15 cellular contexts compared by ENCODE assay signal in genomic region chr5:172799416-172799815, GRCh38. TPM values are rescaled to one million over a fixed set of nuclear protein-coding genes. Genes with fewer than 3 reads are reported as not detected.
A peak's percentile ranks its signal among the peaks of the same experiment; 100 is the strongest.
DNase-seq lines count a peak whose midpoint lies in the region; ATAC-seq and TF ChIP-seq lines count a peak whose summit lies in the region.
"Had no signal": no experiment of that assay in that cellular context is flagged by ENCODE, and none has a peak within 500 bp of the region (broad histone marks: within the 10 kb centered on the region; RNA-seq: fewer than 3 reads in every experiment).

No MANE protein-coding gene starts in this region.

- H3K4me1 ChIP-seq in heart right ventricle, result peaks cover 6 to 82% (median 17%) of the 10 kb centered on the region in 9 donors
- H3K4me1 ChIP-seq in heart left ventricle, result peaks cover 0 to 79% (median 13%) of the 10 kb centered on the region in 12 donors
- peaks cover 42 to 64% (median 54%) of the 10 kb centered on the region in 4 donors for H3K4me1 ChIP-seq in upper lobe of left lung

- DNase-seq in heart right ventricle (no peak), heart left ventricle (no peak), endothelial cell (ENCODE audit: low spot score) (no peak), neural crest cell (ENCODE audit: low read depth, low spot score) (no peak), upper lobe of left lung (peak in 1 of 2 donors; percentile 43), cerebellar cortex (ENCODE audit: low spot score) (no peak), T-helper 17 cell (no peak)
- DNase-seq: activated CD8-positive, alpha-beta memory T cell treated with anti-CD3 and anti-CD28 coated beads for 24 hours; activated naive CD4-positive, alpha-beta T cell treated with anti-CD3 and anti-CD28 coated beads, Interleukin-2, amount 10 ng/mL, durations not matched to agents 7 days and 5 days; central memory CD4-positive, alpha-beta T cell; NCI-H2081 treated with DMSO at 0.1 percent for 48 hours; NCI-H82 had no signal

- no peaks in the 10 kb centered on the region for H3K36me3 Mint-ChIP-seq in endothelial cell (ENCODE audit: low read depth, unreplicated experiment)
- H3K36me3 Mint-ChIP-seq in neural crest cell (ENCODE audit: low read depth), result no peaks in the 10 kb centered on the region
- H3K36me3 Mint-ChIP-seq in T-helper 17 cell (ENCODE audit: low read depth), result peaks cover 2% of the 10 kb centered on the region
- H3K36me3 Mint-ChIP-seq: activated naive CD4-positive, alpha-beta T cell treated with anti-CD3 and anti-CD28 coated beads, Interleukin-2, amount 10 ng/mL, durations not matched to agents 7 days and 5 days had no signal

- H3K9me3 ChIP-seq in heart right ventricle (no peaks in the 10 kb centered on the region), heart left ventricle (no peaks in the 10 kb centered on the region), upper lobe of left lung (no peaks in the 10 kb centered on the region), T-helper 17 cell (ENCODE audit: control insufficient read depth, low read length, poor library complexity, severe bottlenecking) (no peaks in the 10 kb centered on the region)
- H3K9me3 ChIP-seq: mucosa of descending colon had no signal

- no peak for TF ChIP-seq EP300 in upper lobe of left lung (IDR thresholded peaks at IDR 0.05)

- H3K36me3 ChIP-seq in heart right ventricle, result no peaks in the 10 kb centered on the region
- H3K36me3 ChIP-seq in heart left ventricle, result no peaks in the 10 kb centered on the region
- no peaks in the 10 kb centered on the region for H3K36me3 ChIP-seq in upper lobe of left lung

- H3K27me3 Mint-ChIP-seq in endothelial cell (ENCODE audit: unreplicated experiment) (peaks cover 5% of the 10 kb centered on the region), neural crest cell (ENCODE audit: low read depth) (no peaks in the 10 kb centered on the region), T-helper 17 cell (no peaks in the 10 kb centered on the region)

- ATAC-seq in heart right ventricle (no peak), heart left ventricle (no peak), upper lobe of left lung (ENCODE audit: low FRiP score in 2 of 2) (no peak), T-helper 17 cell (no peak), GM18511 (IDR thresholded peaks at IDR 0.05; ENCODE audit: unreplicated experiment) (no peak)
- ATAC-seq: HCT116 had no signal

- intact Hi-C loops in heart right ventricle (cut with DNase I) (loop anchor here in 1 of 10 donors (10.0 kb wide), 1 partner anchor 55 kb away; no protein-coding TSS in a partner anchor), heart left ventricle (cut with DNase I) (no loop called here)

- H3K4me1 Mint-ChIP-seq in endothelial cell (ENCODE audit: unreplicated experiment), result peaks cover 8% of the 10 kb centered on the region
- peaks cover 18% of the 10 kb centered on the region for H3K4me1 Mint-ChIP-seq in neural crest cell
- peaks cover 12% of the 10 kb centered on the region for H3K4me1 Mint-ChIP-seq in T-helper 17 cell

- H3K4me3 Mint-ChIP-seq in endothelial cell (ENCODE audit: unreplicated experiment) (no peak overlapping the region), neural crest cell (no peak overlapping the region), T-helper 17 cell (no peak overlapping the region)
- H3K4me3 Mint-ChIP-seq: activated naive CD4-positive, alpha-beta T cell treated with anti-CD3 and anti-CD28 coated beads, Interleukin-2, amount 10 ng/mL, durations not matched to agents 7 days and 5 days had no signal

- no peaks in the 10 kb centered on the region for H3K9me3 Mint-ChIP-seq in endothelial cell (ENCODE audit: unreplicated experiment)
- no peaks in the 10 kb centered on the region for H3K9me3 Mint-ChIP-seq in neural crest cell
- H3K9me3 Mint-ChIP-seq: activated naive CD4-positive, alpha-beta T cell treated with anti-CD3 and anti-CD28 coated beads, Interleukin-2, amount 10 ng/mL, durations not matched to agents 7 days and 5 days had no signal

- 82 to 93% methylated on average over 6 of the region's 6 CpGs for WGBS in heart right ventricle, 2 donors
- 86 to 91% (median 89%) methylated on average over 6 of the region's 6 CpGs for WGBS in heart left ventricle, 4 donors
- WGBS in upper lobe of left lung, 2 donors, result 87 to 89% methylated on average over 6 of the region's 6 CpGs

- TF ChIP-seq CTCF in heart right ventricle (IDR thresholded peaks at IDR 0.05), result no peak
- TF ChIP-seq CTCF in heart left ventricle (IDR thresholded peaks at IDR 0.05), result no peak
- TF ChIP-seq CTCF in endothelial cell (IDR thresholded peaks at IDR 0.05; ENCODE audit: unreplicated experiment), result no peak
- TF ChIP-seq CTCF in neural crest cell (conservative IDR thresholded peaks at IDR 0.05), result no peak
- TF ChIP-seq CTCF in upper lobe of left lung (IDR thresholded peaks at IDR 0.05), result no peak

- peak overlapping the region in 6 of 10 donors; percentile 20 to 95 (median 42) for H3K27ac ChIP-seq in heart right ventricle
- H3K27ac ChIP-seq in heart left ventricle, result peak overlapping the region in 6 of 12 donors; percentile 28 to 86 (median 47)
- H3K27ac ChIP-seq in upper lobe of left lung, result peak overlapping the region; percentile 82 to 92 (median 90)

- H3K27me3 ChIP-seq in heart right ventricle (no peaks in the 10 kb centered on the region), heart left ventricle (no peaks in the 10 kb centered on the region), upper lobe of left lung (no peaks in the 10 kb centered on the region)

- H3K4me3 ChIP-seq in heart right ventricle, result no peak overlapping the region
- H3K4me3 ChIP-seq in heart left ventricle, result no peak overlapping the region
- H3K4me3 ChIP-seq in upper lobe of left lung, result no peak overlapping the region
- H3K4me3 ChIP-seq: mucosa of descending colon had no signal

- H3K27ac Mint-ChIP-seq in endothelial cell (ENCODE audit: unreplicated experiment) (peak overlapping the region; percentile 30), neural crest cell (ENCODE audit: unreplicated experiment) (peak overlapping the region; percentile 5), T-helper 17 cell (no peak overlapping the region)
- H3K27ac Mint-ChIP-seq: activated naive CD4-positive, alpha-beta T cell treated with anti-CD3 and anti-CD28 coated beads, Interleukin-2, amount 10 ng/mL, durations not matched to agents 7 days and 5 days had no signal

- TF ChIP-seq POLR2A in heart left ventricle (IDR thresholded peaks at IDR 0.05) (no peak), upper lobe of left lung (IDR thresholded peaks at IDR 0.05) (no peak)

RNA-seq across cellular contexts. Expression of gene DUSP1, which starts 28.4 kb away (rescaled TPM):
- total RNA-seq in heart right ventricle (100 to 1,000 TPM in 7 of 10 donors, 10 to 100 TPM in 3; 55.7 to 215 (median 143) TPM), heart left ventricle (100 to 1,000 TPM in 4 of 9 donors, 10 to 100 TPM in 5; 39.9 to 335 (median 78.2) TPM), endothelial cell (ENCODE audit: unreplicated experiment) (25.3 TPM), neural crest cell (20.6 and 20.9 TPM in 2 replicates), upper lobe of left lung (1,000 to 10,000 TPM in 3 of 6 donors, 100 to 1,000 TPM in 3; 568 to 1,492 (median 904) TPM), T-helper 17 cell (1,000 to 10,000 TPM; 1,522 to 2,429 TPM)
- polyA plus RNA-seq in heart right ventricle (10 to 100 TPM; 33.3 to 98.6 TPM), heart left ventricle (100 to 1,000 TPM in 1 of 2 donors, 10 to 100 TPM in 1; 24.3 to 116 TPM)

RNA-seq across cellular contexts. Expression of gene ERGIC1, which starts 34.6 kb away (rescaled TPM):
- total RNA-seq in heart right ventricle, result 10 to 100 TPM; 60.3 to 91.9 (median 74.2) TPM
- 10 to 100 TPM; 48.0 to 64.9 TPM for polyA plus RNA-seq in heart right ventricle
- 100 to 1,000 TPM in 1 of 9 donors, 10 to 100 TPM in 8; 67.0 to 109 (median 84.9) TPM for total RNA-seq in heart left ventricle
- 100 to 1,000 TPM in 1 of 2 donors, 10 to 100 TPM in 1; 66.6 to 115 TPM for polyA plus RNA-seq in heart left ventricle
- total RNA-seq in endothelial cell (ENCODE audit: unreplicated experiment), result 67.1 TPM
- 106 and 108 TPM in 2 replicates for total RNA-seq in neural crest cell
- total RNA-seq in upper lobe of left lung, result 100 to 1,000 TPM; 158 to 225 (median 173) TPM
- total RNA-seq in T-helper 17 cell, result 10 to 100 TPM; 50.1 to 53.1 TPM
